ENCODE assay signal across 13 cellular contexts in genomic region chr18:75066936-75067335, GRCh38.
"Had no signal": no experiment of that assay in that cellular context is flagged by ENCODE, and none has a peak within 500 bp of the region (broad histone marks: within the 10 kb centered on the region; RNA-seq: fewer than 3 reads in every experiment).

No MANE protein-coding gene starts in this region.

- H3K27ac ChIP-seq: hepatocyte, right atrium auricular region, upper lobe of left lung had no signal

- ATAC-seq: effector memory CD8-positive, alpha-beta T cell had no signal

- H3K9me3 ChIP-seq: right atrium auricular region, upper lobe of left lung had no signal

- H3K27me3 Mint-ChIP-seq: activated B cell treated with CpG ODN at 0.5 μM for 24 hours; activated CD4-positive, alpha-beta T cell treated with anti-CD3 and anti-CD28 coated beads, Interleukin-2, amount 10 ng/mL, durations not matched to agents 7 days and 5 days; effector memory CD8-positive, alpha-beta T cell had no signal

- H3K27me3 ChIP-seq: hepatocyte, right atrium auricular region, upper lobe of left lung had no signal

- H3K4me3 Mint-ChIP-seq: activated B cell treated with CpG ODN at 0.5 μM for 24 hours; activated CD4-positive, alpha-beta T cell treated with anti-CD3 and anti-CD28 coated beads, Interleukin-2, amount 10 ng/mL, durations not matched to agents 7 days and 5 days; effector memory CD8-positive, alpha-beta T cell; mesothelial cell of epicardium had no signal

- H3K4me3 ChIP-seq: hepatocyte, right atrium auricular region, smooth muscle cell, upper lobe of left lung had no signal

- H3K27ac Mint-ChIP-seq: activated B cell treated with CpG ODN at 0.5 μM for 24 hours, mesothelial cell of epicardium had no signal

- DNase-seq: activated B cell treated with CpG ODN at 0.5 μM for 24 hours; activated CD4-positive, alpha-beta T cell treated with anti-CD3 and anti-CD28 coated beads, Interleukin-2, amount 10 ng/mL, durations not matched to agents 7 days and 5 days; activated CD8-positive, alpha-beta memory T cell treated with anti-CD3 and anti-CD28 coated beads for 24 hours; activated naive CD4-positive, alpha-beta T cell treated with Interleukin-2 at 50 U/mL for 16 hours; central memory CD4-positive, alpha-beta T cell; effector memory CD8-positive, alpha-beta T cell; kidney glomerular epithelial cell; stimulated activated naive CD4-positive, alpha-beta T cell had no signal

- H3K4me1 ChIP-seq: right atrium auricular region had no signal

- H3K9me3 Mint-ChIP-seq: activated B cell treated with CpG ODN at 0.5 μM for 24 hours; activated CD4-positive, alpha-beta T cell treated with anti-CD3 and anti-CD28 coated beads, Interleukin-2, amount 10 ng/mL, durations not matched to agents 7 days and 5 days; effector memory CD8-positive, alpha-beta T cell; mesothelial cell of epicardium had no signal
